ENCODE assay signal across 23 cellular contexts in the genomic region with DNA sequence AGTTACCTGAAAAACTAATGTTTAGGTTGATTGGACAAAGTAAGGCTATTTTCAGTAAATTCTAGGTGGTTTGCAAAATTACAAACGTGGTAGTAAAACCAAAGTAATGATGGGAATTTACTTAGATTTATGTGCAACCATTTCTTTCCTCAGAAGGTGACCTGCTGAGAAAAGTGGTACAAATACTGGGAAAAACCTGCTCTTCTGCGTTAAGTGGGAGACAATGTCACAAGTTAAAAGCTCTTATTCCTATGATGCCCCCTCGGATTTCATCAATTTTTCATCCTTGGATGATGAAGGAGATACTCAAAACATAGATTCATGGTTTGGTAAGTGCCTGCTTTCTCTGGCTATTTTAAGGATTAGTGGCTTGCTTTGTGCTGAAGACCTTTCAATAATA.
"Had no signal": no experiment of that assay in that cellular context is flagged by ENCODE, and none has a peak within 500 bp of the region (broad histone marks: within the 10 kb centered on the region; RNA-seq: fewer than 3 reads in every experiment).

No MANE protein-coding gene starts in this region.

- H3K9me3 ChIP-seq: SJSA1 had no signal

- DNase-seq: Karpas-422, KG1, MM.1S, NCI-H1092 treated with DMSO at 0.1 percent for 48 hours, NCI-H146, NCI-H1694 treated with DMSO at 0.1 percent for 48 hours, NCI-H1930, NCI-H2081, NCI-H2107, NCI-H2171 treated with DMSO at 0.1 percent for 48 hours, NCI-H226, NCI-H446, NCI-H510A, NCI-H524 treated with DMSO at 0.1 percent for 48 hours, NCI-H69, NCI-H774, Right ventricle myocardium superior, RPMI8226, SIG-M5, T-helper 1 cell had no signal

- H3K4me1 ChIP-seq: SJSA1 had no signal

- H3K27ac ChIP-seq: HL-60, SJSA1, SK-N-MC had no signal

- H3K4me3 ChIP-seq: SJSA1, SK-N-MC had no signal

- H3K27me3 ChIP-seq: SJSA1 had no signal
